7 cellular contexts compared by ENCODE assay signal in the genomic region with DNA sequence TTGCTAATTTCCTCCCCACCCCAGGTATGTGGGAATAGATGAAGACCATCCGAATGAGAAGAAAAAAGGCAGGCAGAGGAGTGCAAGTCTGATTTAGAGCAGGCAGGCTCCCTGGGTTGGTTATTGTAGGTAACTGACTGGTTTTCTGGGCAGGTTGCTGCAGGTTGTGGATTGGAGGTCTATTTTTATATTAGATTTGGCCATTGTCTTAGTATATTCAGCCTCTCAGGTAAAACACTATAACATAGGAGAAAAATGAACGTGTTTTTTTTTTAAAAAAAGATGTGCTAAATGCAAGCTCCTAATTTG. TPM values are rescaled to one million over a fixed set of nuclear protein-coding genes. Genes with fewer than 3 reads are reported as not detected.
DNase-seq lines count a peak whose midpoint lies in the region; ATAC-seq and TF ChIP-seq lines count a peak whose summit lies in the region.

No MANE protein-coding gene starts in this region.

- no peak overlapping the region for H2BK20ac ChIP-seq in H9 (ENCODE audit: low read depth, low read length, poor library complexity, severe bottlenecking)

- DNase-seq in H9 (no peak), right cardiac atrium (no peak), spleen (no peak), NCI-H2227 treated with DMSO at 0.1 percent for 48 hours (lab: John Stamatoyannopoulos, UW) (no peak)
- no peak for DNase-seq in activated effector memory CD4-positive, alpha-beta T cell treated with anti-CD3 and anti-CD28 coated beads, Interleukin-2, amount 50 U/mL, for 16 hours
- DNase-seq in stimulated activated CD8-positive, alpha-beta memory T cell treated with anti-CD3 and anti-CD28 coated beads, Interleukin-4, amount 100 ng/mL, for 48 hours: no peak

- no peak for TF ChIP-seq CTCF in H9 (conservative IDR thresholded peaks at IDR 0.05)
- no peak for TF ChIP-seq CTCF in WI38 (IDR thresholded peaks at IDR 0.05; ENCODE audit: low read depth, low read length)
- TF ChIP-seq CTCF in spleen (IDR thresholded peaks at IDR 0.05 in 8 of 11, conservative IDR thresholded peaks at IDR 0.05 in 3 of 11): no peak

- no peaks in the 10 kb centered on the region for H3K9me3 Mint-ChIP-seq in H9

- peak overlapping the region; percentile 69 for H3K9ac ChIP-seq in H9 (ENCODE audit: extremely low read depth, insufficient read length, low read length)

- peaks cover 9% of the 10 kb centered on the region for H3K23me2 ChIP-seq in H9 (ENCODE audit: insufficient read length, low read depth, low read length, poor library complexity, severe bottlenecking)

- peak overlapping the region; percentile 93 to 99 (median 98); a peak in 6 of 7 replicates for H3K27ac Mint-ChIP-seq in H9

- H3K4me1 ChIP-seq in H9 (ENCODE audit: insufficient read depth, low read length) (peaks cover 3% of the 10 kb centered on the region), right cardiac atrium (ENCODE audit: control insufficient read depth, insufficient read depth, low read length) (no peaks in the 10 kb centered on the region), spleen (peaks cover 13 to 43% (median 18%) of the 10 kb centered on the region in 6 donors)

- H3K4me3 ChIP-seq in WI38 (ENCODE audit: low read depth, low read length) (peak overlapping the region; percentile 96), right cardiac atrium (ENCODE audit: low read length) (peak overlapping the region; percentile 67), spleen (peak overlapping the region; percentile 57 to 82 (median 68))

- H3K4me3 Mint-ChIP-seq in H9: peak overlapping the region; percentile 92 to 93

- no peak overlapping the region for H4K8ac ChIP-seq in H9 (replicated peaks; ENCODE audit: insufficient read length, low read depth, low read length)

- H2BK15ac ChIP-seq in H9 (ENCODE audit: low read depth, low read length): no peak overlapping the region

- H3K79me2 ChIP-seq in H9 (ENCODE audit: insufficient read depth, low read length): no peaks in the 10 kb centered on the region

- H3K27me3 ChIP-seq in H9 (ENCODE audit: insufficient read depth, low read length) (no peaks in the 10 kb centered on the region), right cardiac atrium (ENCODE audit: control insufficient read depth, insufficient read depth) (no peaks in the 10 kb centered on the region), spleen (replicated peaks in 1 of 7) (no peaks in the 10 kb centered on the region)

- peak overlapping the region; percentile 3 for H4K5ac ChIP-seq in H9 (ENCODE audit: insufficient read length, low read depth, low read length)

- H3K36me3 ChIP-seq in spleen: peaks cover 0 to 26% (median 13%) of the 10 kb centered on the region in 6 donors

- H2AK5ac ChIP-seq in H9 (ENCODE audit: insufficient read length, low read length): no peak overlapping the region

- H2BK5ac ChIP-seq in H9 (ENCODE audit: insufficient read length, low read length): no peak overlapping the region

- H2BK120ac ChIP-seq in H9 (ENCODE audit: low read depth, low read length, poor library complexity, severe bottlenecking): no peak overlapping the region

- no peak overlapping the region for H2AFZ ChIP-seq in H9 (ENCODE audit: low read length)

- no peaks in the 10 kb centered on the region for H3K79me1 ChIP-seq in H9 (ENCODE audit: insufficient read depth, low read depth, low read length, poor library complexity, severe bottlenecking)

- H3T11ph ChIP-seq in H9 (ENCODE audit: low read length): no peak overlapping the region

- H3K27me3 Mint-ChIP-seq in H9 (ENCODE audit: low read depth): no peaks in the 10 kb centered on the region

- no CpG with 5 or more reads among the region's 2 CpGs for WGBS in H9 (ENCODE audit: extremely low coverage, insufficient read length, low lambda C conversion rate)
- WGBS in right cardiac atrium: 2% methylated on average over 2 of the region's 2 CpGs
- WGBS in spleen, 5 donors: 0 to 7% (median 3%) methylated on average over 2 of the region's 2 CpGs

- H3K4ac ChIP-seq in H9 (ENCODE audit: low read depth, low read length): no peak overlapping the region

- intact Hi-C loops in right cardiac atrium (cut with DNase I): loop anchor here in 1 of 4 donors (10.0 kb wide), 1 partner anchor 414 kb away; no protein-coding TSS in a partner anchor
- intact Hi-C loops in spleen (cut with DNase I; ENCODE audit: low total_unique reads): no loop called here

- H3K9me3 ChIP-seq in H9 (ENCODE audit: control insufficient read depth, low read depth, low read length) (no peaks in the 10 kb centered on the region), right cardiac atrium (ENCODE audit: control insufficient read depth, low read length) (no peaks in the 10 kb centered on the region), spleen (no peaks in the 10 kb centered on the region)

- no peak for ATAC-seq in right cardiac atrium

- no peak overlapping the region for H4K91ac ChIP-seq in H9 (ENCODE audit: insufficient read length, low read depth, low read length)

- H4K20me1 ChIP-seq in H9 (ENCODE audit: control insufficient read depth, insufficient read depth, insufficient read length): no peaks in the 10 kb centered on the region

- peak overlapping the region; percentile 92; the same call in 1 of the 2 replicates for H3K14ac ChIP-seq in H9 (ENCODE audit: insufficient read depth, low read length)

- H3K27ac ChIP-seq in H9 (ENCODE audit: insufficient read length, low read depth, low read length) (no peak overlapping the region), right cardiac atrium (ENCODE audit: low read length) (peak overlapping the region; percentile 77), spleen (peak overlapping the region; percentile 88 to 98 (median 94))

- H3K23ac ChIP-seq in H9 (ENCODE audit: insufficient read length, low read depth, low read length): no peak overlapping the region

- peak overlapping the region; percentile 85 for H3K4me2 ChIP-seq in H9 (ENCODE audit: insufficient read depth, insufficient read length, low read length)

- peak overlapping the region; percentile 59 for H3K18ac ChIP-seq in H9 (ENCODE audit: insufficient read length, low read depth, low read length)

- H2BK12ac ChIP-seq in H9 (ENCODE audit: insufficient read length, low read depth, low read length): no peak overlapping the region

- no peak overlapping the region for H3K56ac ChIP-seq in H9 (ENCODE audit: insufficient read length, low read depth, low read length)

- peaks cover 10 to 23% (median 21%) of the 10 kb centered on the region in 3 experiments for H3K36me3 Mint-ChIP-seq in H9 (ENCODE audit: insufficient read depth in 1 of 3, low read depth in 3 of 3)

- peaks cover 19 to 22% of the 10 kb centered on the region in 2 experiments for H3K4me1 Mint-ChIP-seq in H9

- TF ChIP-seq POLR2A in spleen (IDR thresholded peaks at IDR 0.05): no peak

RNA-seq across cellular contexts. Expression of gene TBC1D7, which starts 0.5 kb away (rescaled TPM):
- total RNA-seq in H9 (2021): 33.9 and 36.9 TPM in 2 replicates
- total RNA-seq in right cardiac atrium: 10 to 100 TPM; 21.0 to 41.8 (median 24.2) TPM
- polyA plus RNA-seq in right cardiac atrium: 31.8 TPM
- 10 to 100 TPM; 10.9 to 20.9 (median 17.5) TPM for total RNA-seq in spleen
- 10 to 100 TPM; 12.2 to 15.0 (median 13.3) TPM for polyA plus RNA-seq in spleen
